29 cellular contexts compared by ENCODE assay signal in the genomic region with DNA sequence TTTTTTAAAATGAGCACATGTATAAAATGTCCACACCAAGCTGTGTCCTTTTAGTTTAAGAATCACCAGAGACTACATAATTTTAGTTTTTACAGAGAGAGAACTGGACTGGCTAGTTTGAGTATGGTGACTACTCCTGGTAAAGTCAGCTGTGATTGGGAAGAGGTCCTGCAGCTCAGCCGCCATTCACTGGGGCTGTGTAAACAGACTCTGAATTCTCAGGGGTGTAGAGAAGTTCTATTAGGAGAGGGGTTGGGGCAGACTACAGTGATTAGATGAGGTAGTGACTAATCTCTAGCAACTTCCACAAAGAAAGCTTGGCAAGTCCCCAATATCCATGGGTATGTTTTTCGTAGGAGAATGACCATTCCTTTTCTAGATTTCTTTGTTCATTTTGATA.
"Had no signal": no experiment of that assay in that cellular context is flagged by ENCODE, and none has a peak within 500 bp of the region (broad histone marks: within the 10 kb centered on the region; RNA-seq: fewer than 3 reads in every experiment).

No MANE protein-coding gene starts in this region.

- H3K9me3 ChIP-seq: left lung, lower lobe of right lung, neutrophil, right atrium auricular region, right lobe of liver, stomach, testis, thyroid gland, transverse colon, upper lobe of left lung, vagina had no signal

- DNase-seq: hippocampal formation; immature natural killer cell; kidney; left colon; left lung; lower lobe of right lung; mammary epithelial cell; mesenchymal stem cell; naive thymus-derived CD8-positive, alpha-beta T cell; occipital lobe; right lobe of liver; stimulated activated CD4-positive, alpha-beta T cell treated with anti-CD3 and anti-CD28 coated beads, Interleukin-12 subunit alpha, Interleukin-12 subunit beta, amount 100 ng/mL, for 4 hours; stimulated activated CD4-positive, alpha-beta T cell treated with anti-CD3 and anti-CD28 coated beads, Interleukin-15, amount 100 ng/mL, for 24 hours; stimulated activated CD4-positive, alpha-beta T cell treated with anti-CD3 and anti-CD28 coated beads, Interleukin-2, amount 100 ng/mL, for 24 hours; stimulated activated CD4-positive, alpha-beta T cell treated with anti-CD3 and anti-CD28 coated beads, Interleukin-4, amount 100 ng/mL, for 1 hour; stimulated activated naive B cell treated with anti-CD40 and anti-IgM and Interleukin-4, amounts not matched to agents 10 μg/mL and 1 μg/mL and 100 μg/mL, for 72 hours; stimulated activated naive CD8-positive, alpha-beta T cell treated with anti-CD3 and anti-CD28 coated beads, Interleukin-15, Interleukin-2, amounts not matched to agents 100 U/mL and 50 U/mL, for 24 hours; stomach; testis; thyroid gland; transverse colon; upper lobe of left lung had no signal

- ATAC-seq: left colon; left lung; lower lobe of right lung; naive thymus-derived CD8-positive, alpha-beta T cell; right lobe of liver; stimulated activated naive B cell treated with anti-CD40 and anti-IgM and Interleukin-4, amounts not matched to agents 10 μg/mL and 1 μg/mL and 100 μg/mL, for 72 hours; stimulated activated naive CD8-positive, alpha-beta T cell treated with anti-CD3 and anti-CD28 coated beads, Interleukin-15, Interleukin-2, amounts not matched to agents 100 U/mL and 50 U/mL, for 24 hours had no signal

- H3K36me3 Mint-ChIP-seq: immature natural killer cell; naive thymus-derived CD8-positive, alpha-beta T cell; stimulated activated naive B cell treated with anti-CD40 and anti-IgM and Interleukin-4, amounts not matched to agents 10 μg/mL and 1 μg/mL and 100 μg/mL, for 72 hours had no signal

- H3K27me3 ChIP-seq: left lung, neutrophil, right atrium auricular region, right lobe of liver, stomach, testis, thyroid gland, transverse colon, upper lobe of left lung, vagina had no signal

- H3K9me3 Mint-ChIP-seq: naive thymus-derived CD8-positive, alpha-beta T cell; nephron; neural crest cell; stimulated activated naive B cell treated with anti-CD40 and anti-IgM and Interleukin-4, amounts not matched to agents 10 μg/mL and 1 μg/mL and 100 μg/mL, for 72 hours had no signal

- H3K27ac ChIP-seq: left lung, lower lobe of right lung, neutrophil, parathyroid adenoma, right atrium auricular region, right lobe of liver, skin epidermis, stomach, testis, thyroid gland, transverse colon, upper lobe of left lung, vagina had no signal

- H3K4me3 ChIP-seq: left lung, lower lobe of right lung, right atrium auricular region, right lobe of liver, skin epidermis, stomach, testis, thyroid gland, transverse colon, upper lobe of left lung, vagina had no signal

- H3K4me3 Mint-ChIP-seq: immature natural killer cell; naive thymus-derived CD8-positive, alpha-beta T cell; nephron; neural crest cell; stimulated activated naive B cell treated with anti-CD40 and anti-IgM and Interleukin-4, amounts not matched to agents 10 μg/mL and 1 μg/mL and 100 μg/mL, for 72 hours had no signal

- H3K4me1 ChIP-seq: left lung, lower lobe of right lung, parathyroid adenoma, right atrium auricular region, right lobe of liver, testis, thyroid gland, transverse colon, upper lobe of left lung, vagina had no signal

- H3K79me2 ChIP-seq: parathyroid adenoma had no signal

- H3K4me1 Mint-ChIP-seq: immature natural killer cell; naive thymus-derived CD8-positive, alpha-beta T cell; nephron; stimulated activated naive B cell treated with anti-CD40 and anti-IgM and Interleukin-4, amounts not matched to agents 10 μg/mL and 1 μg/mL and 100 μg/mL, for 72 hours had no signal

- H3K36me3 ChIP-seq: left lung, lower lobe of right lung, neutrophil, right atrium auricular region, right lobe of liver, stomach, thyroid gland, transverse colon, upper lobe of left lung, vagina had no signal

- H3K27ac Mint-ChIP-seq: immature natural killer cell; naive thymus-derived CD8-positive, alpha-beta T cell; nephron; stimulated activated naive B cell treated with anti-CD40 and anti-IgM and Interleukin-4, amounts not matched to agents 10 μg/mL and 1 μg/mL and 100 μg/mL, for 72 hours had no signal

- H2AFZ ChIP-seq: parathyroid adenoma had no signal
